Comparison of ENCODE assay signal across 9 cellular contexts in genomic region chr3:186825842-186826241, GRCh38. TPM values are rescaled to one million over a fixed set of nuclear protein-coding genes. Genes with fewer than 3 reads are reported as not detected.
DNase-seq lines count a peak whose midpoint lies in the region; ATAC-seq, FAIRE-seq and TF ChIP-seq lines count a peak whose summit lies in the region.
"Not testable (repeated sequence)": the region's sequence is repeated elsewhere in the genome, so short reads cannot be mapped to it uniquely, and the experiment has no call there.
"Had no signal": no experiment of that assay in that cellular context is flagged by ENCODE, and none has a peak within 500 bp of the region (broad histone marks: within the 10 kb centered on the region; RNA-seq: fewer than 3 reads in every experiment).

No MANE protein-coding gene starts in this region.

- H3K4me1 Mint-ChIP-seq in WTC11, result peaks cover 38% of the 10 kb centered on the region
- H3K4me1 Mint-ChIP-seq in activated naive CD8-positive, alpha-beta T cell treated with anti-CD3 and anti-CD28 coated beads for 36 hours, result peaks cover 32% of the 10 kb centered on the region
- peaks cover 10 to 11% of the 10 kb centered on the region in 2 donors for H3K4me1 Mint-ChIP-seq in effector memory CD8-positive, alpha-beta T cell (ENCODE audit: low read depth in 2 of 2)
- H3K4me1 Mint-ChIP-seq in memory B cell, result peaks cover 16% of the 10 kb centered on the region

- H3K4me1 ChIP-seq in A549, result peaks cover 10% of the 10 kb centered on the region; the same call in 1 of the 3 replicates
- H3K4me1 ChIP-seq in rectal smooth muscle tissue (ENCODE audit: control insufficient read depth, insufficient read depth, low read length), result not testable (repeated sequence)

- POLR2A ChIA-PET in A549 (lab: Yijun Ruan, JAX), result not testable (repeated sequence)
- POLR2A ChIA-PET in WTC11 (lab: Charles Lee), result interaction anchor here (0.7 to 1.3 kb wide), 3 partner anchors 11 to 42 kb away, joined by 3 to 5 read pairs (median 3); partner anchors contain the start of gene EIF4A2

- not testable (repeated sequence) for TF ChIP-seq POLR2A in A549 (IDR thresholded peaks at IDR 0.05; ENCODE audit: low read length); GM12891 (IDR thresholded peaks at IDR 0.05; ENCODE audit: low read depth, low read length)

- CTCF ChIA-PET in A549 (lab: Yijun Ruan, JAX), result interaction anchor here (2.2 kb wide), 1 partner anchor 211 kb away, joined by 11 read pairs; no protein-coding TSS in a partner anchor
- CTCF ChIA-PET in WTC11 (lab: Charles Lee), result interaction anchor here (1.5 to 1.6 kb wide), 2 partner anchors 23 to 339 kb away, joined by 6 read pairs; no protein-coding TSS in a partner anchor

- not testable (repeated sequence) for ATAC-seq in A549; effector memory CD8-positive, alpha-beta T cell (replicated peaks); memory B cell (ENCODE audit: low read depth)
- ATAC-seq in WTC11, result peak; percentile 3

- H3K27ac Mint-ChIP-seq in WTC11, memory B cell: not testable (repeated sequence)
- H3K27ac Mint-ChIP-seq in activated naive CD8-positive, alpha-beta T cell treated with anti-CD3 and anti-CD28 coated beads for 36 hours, result peak overlapping the region; percentile 90
- peak overlapping the region in 1 of 2 donors; percentile 67 for H3K27ac Mint-ChIP-seq in effector memory CD8-positive, alpha-beta T cell

- not testable (repeated sequence) for H3K27ac ChIP-seq in A549; rectal smooth muscle tissue (ENCODE audit: low read depth, low read length)

- not testable (repeated sequence) for H3K36me3 Mint-ChIP-seq in WTC11, memory B cell
- H3K36me3 Mint-ChIP-seq in activated naive CD8-positive, alpha-beta T cell treated with anti-CD3 and anti-CD28 coated beads for 36 hours, result peaks cover 16% of the 10 kb centered on the region
- H3K36me3 Mint-ChIP-seq in effector memory CD8-positive, alpha-beta T cell (ENCODE audit: insufficient read depth), result peaks cover 12% of the 10 kb centered on the region

- peaks cover 29% of the 10 kb centered on the region for H3K27me3 ChIP-seq in rectal smooth muscle tissue (ENCODE audit: control insufficient read depth, insufficient read depth, low read length)

- peak overlapping the region; percentile 73; the same call in 2 of the 3 replicates for H3K4me2 ChIP-seq in A549

- H3K9me3 ChIP-seq in A549, result not testable (repeated sequence)

- not testable (repeated sequence) for FAIRE-seq in A549 (lab: Jason Lieb, UNC)
- peak; percentile 77 for FAIRE-seq in GM12891 (lab: Jason Lieb, UNC)

- not testable (repeated sequence) for TF ChIP-seq EP300 in A549 (IDR thresholded peaks at IDR 0.05)

- not testable (repeated sequence) for H3K36me3 ChIP-seq in rectal smooth muscle tissue (ENCODE audit: control insufficient read depth, insufficient read depth, low read length)

- WGBS in A549 (ENCODE audit: missing lambda C conversion rate), result 84% methylated on average over 4 of the region's 6 CpGs

- not testable (repeated sequence) for TF ChIP-seq RAD21 in A549 (conservative IDR thresholded peaks at IDR 0.05 in 1 of 2, IDR thresholded peaks at IDR 0.05 in 1 of 2)

- not testable (repeated sequence) for DNase-seq in A549 (ENCODE audit: low read depth in 1 of 2, low spot score in 1 of 2); GM12891 (ENCODE audit: insufficient read length, low spot score); WTC11 (ENCODE audit: low spot score); activated naive CD8-positive, alpha-beta T cell treated with anti-CD3 and anti-CD28 coated beads for 36 hours; effector memory CD8-positive, alpha-beta T cell; memory B cell (ENCODE audit: low spot score in 2 of 2)
- peak; percentile 73 for DNase-seq in NCI-H2107 treated with DMSO at 0.1 percent for 48 hours (lab: John Stamatoyannopoulos, UW; ENCODE audit: unreplicated experiment)

- TF ChIP-seq CTCF in A549 (IDR thresholded peaks at IDR 0.05); WTC11 (IDR thresholded peaks at IDR 0.05): not testable (repeated sequence)

- H3K4me3 Mint-ChIP-seq in WTC11, result peak overlapping the region; percentile 72
- H3K4me3 Mint-ChIP-seq in activated naive CD8-positive, alpha-beta T cell treated with anti-CD3 and anti-CD28 coated beads for 36 hours, result peak overlapping the region; percentile 97
- peak overlapping the region; percentile 47 to 68 for H3K4me3 Mint-ChIP-seq in effector memory CD8-positive, alpha-beta T cell
- peak overlapping the region; percentile 55 for H3K4me3 Mint-ChIP-seq in memory B cell

- H3K27me3 Mint-ChIP-seq in WTC11 (ENCODE audit: low read depth), result peaks cover 48% of the 10 kb centered on the region
- peaks cover 40% of the 10 kb centered on the region for H3K27me3 Mint-ChIP-seq in activated naive CD8-positive, alpha-beta T cell treated with anti-CD3 and anti-CD28 coated beads for 36 hours
- peaks cover 22 to 53% of the 10 kb centered on the region in 2 donors for H3K27me3 Mint-ChIP-seq in effector memory CD8-positive, alpha-beta T cell
- H3K27me3 Mint-ChIP-seq in memory B cell, result peaks cover 19% of the 10 kb centered on the region

- not testable (repeated sequence) for H3K4me3 ChIP-seq in A549
- H3K4me3 ChIP-seq in rectal smooth muscle tissue (ENCODE audit: low read length), result peak overlapping the region; percentile 3

- not testable (repeated sequence) for H3K9me3 Mint-ChIP-seq in WTC11; activated naive CD8-positive, alpha-beta T cell treated with anti-CD3 and anti-CD28 coated beads for 36 hours; effector memory CD8-positive, alpha-beta T cell; memory B cell

- H3K9ac ChIP-seq in rectal smooth muscle tissue (ENCODE audit: low read length), result not testable (repeated sequence)

TF ChIP-seq in WTC11, 78 proteins besides CTCF, POLR2A, EP300 and RAD21:
- TF ChIP-seq MAX (CRISPR knock-in tag; IDR thresholded peaks at IDR 0.05), result 0 out of 2 replicates have a peak, but pooled peaks have one; percentile 0

RNA-seq across cellular contexts. Expression of gene ADIPOQ, which starts 16.7 kb away (rescaled TPM):
- polyA plus RNA-seq in A549 (2011; rRNA removed) (not detected in 2 replicates), A549 (2017; fragmentation: RNase III; extraction: RNeasy Plus Mini Kit Qiagen cat#74134 plus additional on column Dnase treatment) (not detected in 3 replicates)
- polyA plus RNA-seq in A549 (2012; cell fraction: cytosol; rRNA removed), result not detected in 2 replicates
- polyA plus RNA-seq in A549 (2012; cell fraction: nucleus; rRNA removed), result not detected in 2 replicates
- polyA minus RNA-seq in A549 (2011; rRNA and poly(A)+ RNA removed), result not detected in 2 replicates
- not detected for polyA plus RNA-seq in GM12891 (2012; ENCODE audit: low read depth, missing spikeins)
- total RNA-seq in WTC11 (2021), result not detected in 3 replicates
- total RNA-seq in activated naive CD8-positive, alpha-beta T cell treated with anti-CD3 and anti-CD28 coated beads for 36 hours, result not detected
- total RNA-seq: pulmonary artery endothelial cell had no signal

RNA-seq across cellular contexts. Expression of gene RFC4, which starts 19.6 kb away (rescaled TPM):
- polyA plus RNA-seq in A549 (2011; rRNA removed) (32.8 and 40.6 TPM in 2 replicates), A549 (2017; fragmentation: RNase III; extraction: RNeasy Plus Mini Kit Qiagen cat#74134 plus additional on column Dnase treatment) (68.8 to 76.7 TPM (median 69.8 TPM) in 3 replicates)
- polyA plus RNA-seq in A549 (2012; cell fraction: cytosol; rRNA removed), result 29.4 and 34.1 TPM in 2 replicates
- 18.9 and 31.8 TPM in 2 replicates for polyA plus RNA-seq in A549 (2012; cell fraction: nucleus; rRNA removed)
- 5.9 and 6.3 TPM in 2 replicates for polyA minus RNA-seq in A549 (2011; rRNA and poly(A)+ RNA removed)
- 61.8 TPM for polyA plus RNA-seq in GM12891 (2012; ENCODE audit: low read depth, missing spikeins)
- total RNA-seq in WTC11 (2021), result 89.2 to 104 TPM (median 91.8 TPM) in 3 replicates
- 100 to 1,000 TPM; 121 to 136 TPM for total RNA-seq in activated naive CD8-positive, alpha-beta T cell treated with anti-CD3 and anti-CD28 coated beads for 36 hours

RNA-seq across cellular contexts. Expression of gene EIF4A2, which starts 42.5 kb away (rescaled TPM):
- polyA plus RNA-seq in A549 (2011; rRNA removed) (337 and 493 TPM in 2 replicates), A549 (2017; fragmentation: RNase III; extraction: RNeasy Plus Mini Kit Qiagen cat#74134 plus additional on column Dnase treatment) (172 to 194 TPM (median 184 TPM) in 3 replicates)
- polyA plus RNA-seq in A549 (2012; cell fraction: cytosol; rRNA removed), result 77.2 and 104 TPM in 2 replicates
- polyA plus RNA-seq in A549 (2012; cell fraction: nucleus; rRNA removed), result 94.0 and 159 TPM in 2 replicates
- 163 and 178 TPM in 2 replicates for polyA minus RNA-seq in A549 (2011; rRNA and poly(A)+ RNA removed)
- polyA plus RNA-seq in GM12891 (2012; ENCODE audit: low read depth, missing spikeins), result 374 TPM
- total RNA-seq in WTC11 (2021), result 571 to 574 TPM (median 572 TPM) in 3 replicates
- 100 to 1,000 TPM; 446 to 480 TPM for total RNA-seq in activated naive CD8-positive, alpha-beta T cell treated with anti-CD3 and anti-CD28 coated beads for 36 hours
